ENCODE assay signal across 25 cellular contexts in the genomic region with DNA sequence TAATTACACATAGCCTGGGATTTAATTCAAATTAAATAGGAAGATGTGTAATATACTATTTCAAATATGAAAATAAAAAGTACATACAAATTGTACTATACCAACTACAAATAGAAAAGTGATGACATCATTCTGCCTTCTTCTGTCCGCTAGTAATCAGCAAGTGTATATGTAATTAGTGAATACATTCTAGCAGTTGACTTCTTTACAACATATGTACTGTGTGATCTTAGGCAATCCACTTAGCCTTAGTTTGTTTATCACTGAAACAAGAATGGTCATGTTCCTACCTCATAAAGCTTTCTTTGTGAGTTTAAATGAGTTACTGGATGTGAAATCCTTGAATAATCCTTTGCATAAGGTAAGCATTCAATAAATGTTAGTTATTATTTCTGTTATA. TPM values are rescaled to one million over a fixed set of nuclear protein-coding genes. Genes with fewer than 3 reads are reported as not detected.
DNase-seq lines count a peak whose midpoint lies in the region; ATAC-seq and TF ChIP-seq lines count a peak whose summit lies in the region.
"Had no signal": no experiment of that assay in that cellular context is flagged by ENCODE, and none has a peak within 500 bp of the region (broad histone marks: within the 10 kb centered on the region; RNA-seq: fewer than 3 reads in every experiment).

No MANE protein-coding gene starts in this region.

- H3K36me3 ChIP-seq in mammary epithelial cell (ENCODE audit: insufficient read depth, low read length) (no peaks in the 10 kb centered on the region), RWPE2 (ENCODE audit: low read depth) (no peaks in the 10 kb centered on the region), smooth muscle cell (ENCODE audit: low read depth) (no peaks in the 10 kb centered on the region)
- H3K36me3 ChIP-seq: SJSA1 had no signal

- BruUV-seq in mammary epithelial cell (replicated peaks; lab: Mats Ljungman, UMichigan), result no TSS peak
- BruUV-seq in MCF 10A (replicated peaks; lab: Mats Ljungman, UMichigan), result no TSS peak

- H3K27me3 ChIP-seq in mammary epithelial cell (ENCODE audit: insufficient read depth, low read length) (peaks cover 3% of the 10 kb centered on the region), RWPE2 (ENCODE audit: insufficient read depth, poor library complexity, severe bottlenecking) (no peaks in the 10 kb centered on the region), smooth muscle cell (ENCODE audit: low read depth) (no peaks in the 10 kb centered on the region)
- H3K27me3 ChIP-seq: SJSA1 had no signal

- CTCF ChIA-PET in mammary epithelial cell (lab: Charles Lee; ENCODE audit: low non-redundant PET), result no interaction called here
- CTCF ChIA-PET in MCF 10A (lab: Yijun Ruan, JAX), result interaction anchor here (0.5 to 2.1 kb wide), 2 partner anchors 10 to 141 kb away, joined by 3 to 9 read pairs; no protein-coding TSS in a partner anchor

- H3K4me2 ChIP-seq in mammary epithelial cell (ENCODE audit: insufficient read depth, low read depth, low read length), result no peak overlapping the region
- peak overlapping the region; percentile 20 for H3K4me2 ChIP-seq in smooth muscle cell
- H3K4me2 ChIP-seq: PC-9 had no signal

- H3K9ac ChIP-seq in mammary epithelial cell (ENCODE audit: insufficient read depth, low read length) (no peak overlapping the region), smooth muscle cell (ENCODE audit: low read depth) (no peak overlapping the region)

- DNase-seq in mammary epithelial cell (peak; percentile 71), MCF 10A (ENCODE audit: unreplicated experiment) (no peak), RWPE2 (ENCODE audit: low spot score) (no peak), epithelial cell of prostate (ENCODE audit: low read depth, low spot score) (peak; percentile 46), smooth muscle cell (lab: John Stamatoyannopoulos, UW; ENCODE audit: unreplicated experiment) (no peak), caudate nucleus (lab: John Stamatoyannopoulos, UW) (no peak), cerebellar cortex (ENCODE audit: low spot score) (no peak)
- DNase-seq: C1 segment of cervical spinal cord; Caco-2; CD4-positive, alpha-beta memory T cell; DMS79 treated with DMSO at 0.1 percent for 48 hours; GF-D8; HCEC 1CT; KG1; MM.1S; NCI-H1048; NCI-H1694; NCI-H2029 treated with DMSO at 0.1 percent for 48 hours; NCI-H524; PC-9; Right ventricle myocardium superior had no signal

- H3F3A ChIP-seq in smooth muscle cell (ENCODE audit: low read depth), result no peaks in the 10 kb centered on the region

- no peak overlapping the region for H3K27ac Mint-ChIP-seq in MCF 10A (ENCODE audit: low read depth, unreplicated experiment)
- H3K27ac Mint-ChIP-seq: CD4-positive, alpha-beta memory T cell had no signal

- H3K27ac ChIP-seq in mammary epithelial cell (ENCODE audit: insufficient read depth, low read depth, low read length) (no peak overlapping the region), RWPE2 (ENCODE audit: poor library complexity, severe bottlenecking) (no peak overlapping the region), epithelial cell of prostate (no peak overlapping the region), smooth muscle cell (ENCODE audit: low read depth) (no peak overlapping the region), caudate nucleus (ENCODE audit: low read depth, low read length) (no peak overlapping the region)
- H3K27ac ChIP-seq: PC-9, SJSA1 had no signal

- H3K4me1 ChIP-seq in mammary epithelial cell (ENCODE audit: insufficient read depth, low read length), result no peaks in the 10 kb centered on the region
- H3K4me1 ChIP-seq in RWPE2 (ENCODE audit: insufficient read depth, poor library complexity, severe bottlenecking), result peaks cover 3% of the 10 kb centered on the region
- H3K4me1 ChIP-seq in smooth muscle cell (ENCODE audit: low read depth), result no peaks in the 10 kb centered on the region
- H3K4me1 ChIP-seq: SJSA1 had no signal

- TF ChIP-seq CTCF in mammary epithelial cell (conservative IDR thresholded peaks at IDR 0.05 in 1 of 2, IDR thresholded peaks at IDR 0.05 in 1 of 2; ENCODE audit: extremely low read depth in 1 of 2, insufficient read depth in 1 of 2, low read depth in 1 of 2, low read length in 2 of 2) (no peak), MCF 10A (IDR thresholded peaks at IDR 0.05; ENCODE audit: unreplicated experiment) (no peak), RWPE2 (IDR thresholded peaks at IDR 0.05; ENCODE audit: poor library complexity, severe bottlenecking) (no peak), smooth muscle cell (IDR thresholded peaks at IDR 0.05; ENCODE audit: borderline replicate concordance, insufficient read depth, poor library complexity, severe bottlenecking) (no peak)

- WGBS in mammary epithelial cell (ENCODE audit: low coverage, missing lambda C conversion rate), result 77% methylated on average over 1 of the region's 1 CpG
- 24% methylated on average over 1 of the region's 1 CpG for WGBS in smooth muscle cell (ENCODE audit: low lambda C conversion rate)

- H4K20me1 ChIP-seq in mammary epithelial cell (ENCODE audit: insufficient read depth, low read length) (no peaks in the 10 kb centered on the region), smooth muscle cell (ENCODE audit: low read depth) (no peaks in the 10 kb centered on the region)

- no peaks in the 10 kb centered on the region for H3K9me3 Mint-ChIP-seq in MCF 10A (ENCODE audit: unreplicated experiment)
- H3K9me3 Mint-ChIP-seq: CD4-positive, alpha-beta memory T cell had no signal

- no peaks in the 10 kb centered on the region for H3K4me1 Mint-ChIP-seq in MCF 10A (ENCODE audit: insufficient read depth, unreplicated experiment)
- H3K4me1 Mint-ChIP-seq: CD4-positive, alpha-beta memory T cell had no signal

- no peak overlapping the region for H3K4me3 Mint-ChIP-seq in MCF 10A (ENCODE audit: unreplicated experiment)
- H3K4me3 Mint-ChIP-seq: CD4-positive, alpha-beta memory T cell had no signal

- peaks cover 36% of the 10 kb centered on the region for H3K27me3 Mint-ChIP-seq in MCF 10A (ENCODE audit: insufficient read depth, unreplicated experiment)
- H3K27me3 Mint-ChIP-seq: CD4-positive, alpha-beta memory T cell had no signal

- no peaks in the 10 kb centered on the region for H3K36me3 Mint-ChIP-seq in MCF 10A (ENCODE audit: insufficient read depth, unreplicated experiment)
- H3K36me3 Mint-ChIP-seq: CD4-positive, alpha-beta memory T cell had no signal

- H3K4me3 ChIP-seq in mammary epithelial cell (replicated peaks in 1 of 3; ENCODE audit: insufficient read depth in 1 of 3, low read depth in 2 of 3, low read length in 3 of 3) (no peak overlapping the region), RWPE2 (ENCODE audit: severe bottlenecking) (no peak overlapping the region), smooth muscle cell (no peak overlapping the region)
- H3K4me3 ChIP-seq: PC-9, SJSA1 had no signal

- H3K9me3 ChIP-seq in mammary epithelial cell (replicated peaks; ENCODE audit: insufficient read depth, low read length) (no peaks in the 10 kb centered on the region), RWPE2 (ENCODE audit: severe bottlenecking) (no peaks in the 10 kb centered on the region), smooth muscle cell (replicated peaks; ENCODE audit: low read depth) (no peaks in the 10 kb centered on the region)
- H3K9me3 ChIP-seq: Caco-2, SJSA1 had no signal

- dilution Hi-C loops in mammary epithelial cell (cut with HindIII; ENCODE audit: low sequenced_read_pairs), result no loop called here

- H3K79me2 ChIP-seq in mammary epithelial cell (ENCODE audit: insufficient read depth, low read length) (no peaks in the 10 kb centered on the region), smooth muscle cell (ENCODE audit: low read depth) (no peaks in the 10 kb centered on the region)

- ATAC-seq in RWPE2 (ENCODE audit: low read depth) (peak; percentile 21; the same call in 1 of the 3 replicates), HG02884 (IDR thresholded peaks at IDR 0.05; ENCODE audit: unreplicated experiment) (no peak)

- POLR2A ChIA-PET in MCF 10A (lab: Yijun Ruan, JAX), result interaction anchor here (0.6 to 1.4 kb wide), 4 partner anchors 10 to 18 kb away, joined by 3 to 5 read pairs (median 4); no protein-coding TSS in a partner anchor

- H2AFZ ChIP-seq in mammary epithelial cell (ENCODE audit: low read depth, low read length) (no peak overlapping the region), smooth muscle cell (ENCODE audit: low read depth) (no peak overlapping the region)
- H2AFZ ChIP-seq: PC-9 had no signal

- in situ Hi-C loops in mammary epithelial cell (cut with MboI; ENCODE audit: low sequenced_read_pairs in 2 of 2), result no loop called here

- intact Hi-C loops in mammary epithelial cell (cut with micrococcal nuclease), result no loop called here
- intact Hi-C loops in MCF 10A (cut with micrococcal nuclease), result no loop called here

RNA-seq across cellular contexts. Expression of gene LUM, which starts 7.8 kb away (rescaled TPM):
- total RNA-seq in mammary epithelial cell (1 to 10 TPM in 1 of 2 donors, not detected in 1; 1.5 TPM), MCF 10A (2022) (not detected in 2 replicates), smooth muscle cell (7,849 and 9,477 TPM in 2 replicates)
- polyA plus RNA-seq in mammary epithelial cell (not detected), smooth muscle cell (4,053 and 5,541 TPM in 2 replicates)
- not detected for polyA minus RNA-seq in mammary epithelial cell
- total RNA-seq: A673; CD4-positive, alpha-beta memory T cell; H1; PC-9 had no signal
- polyA plus RNA-seq: CD4-positive, alpha-beta memory T cell; H1 had no signal

Comparison
In these comparisons a context has a peak if more than half of its experiments do, and no peak if none do; other contexts are left out.
1. DNase-seq: peak in mammary epithelial cell (single experiment) and epithelial cell of prostate (single experiment); none in MCF 10A (single experiment), RWPE2 (single experiment), smooth muscle cell (single experiment), caudate nucleus (0 of 61) and cerebellar cortex (single experiment).
2. RNA of gene LUM, which starts 7.8 kb away (total RNA-seq): 7,849 to 9,477 TPM in smooth muscle cell; 1.5 TPM in mammary epithelial cell and not detected in MCF 10A; every median in the first group is over 1,000 times any median in the second.